In genomic region chr9:98193336-98193944, GRCh38 we compare ENCODE assay signal across 8 cellular contexts. TPM values are rescaled to one million over a fixed set of nuclear protein-coding genes. Genes with fewer than 3 reads are reported as not detected.
DNase-seq lines count a peak whose midpoint lies in the region; TF ChIP-seq lines count a peak whose summit lies in the region.

No MANE protein-coding gene starts in this region.

- no peaks in the 10 kb centered on the region for H3K36me3 ChIP-seq in SJCRH30

- no peak overlapping the region for H3K27ac ChIP-seq in SJCRH30

- DNase-seq in SJCRH30 (no peak), fibroblast of mammary gland (ENCODE audit: low read depth) (no peak), retinal pigment epithelial cell (ENCODE audit: low read depth) (no peak), iPS-NIHi7 (ENCODE audit: extremely low spot score) (no peak), HUDEP-2 (lab: John Stamatoyannopoulos, UW; ENCODE audit: unreplicated experiment in 76 of 76) (no peak), NCI-H526 (lab: John Stamatoyannopoulos, UW) (no peak), DMS153 (lab: John Stamatoyannopoulos, UW) (no peak)

- no peak for TF ChIP-seq CTCF in GM12875 (IDR thresholded peaks at IDR 0.05; ENCODE audit: borderline replicate concordance, insufficient read depth, low read depth, low read length)
- TF ChIP-seq CTCF in fibroblast of mammary gland (conservative IDR thresholded peaks at IDR 0.05; ENCODE audit: control insufficient read depth, insufficient read depth, low read depth, low read length): no peak
- TF ChIP-seq CTCF in retinal pigment epithelial cell (conservative IDR thresholded peaks at IDR 0.05; ENCODE audit: low read depth, low read length): no peak

- H3K9me3 ChIP-seq in SJCRH30 (replicated peaks): no peaks in the 10 kb centered on the region

- no peaks in the 10 kb centered on the region for H3K27me3 ChIP-seq in SJCRH30

- H3K4me1 ChIP-seq in SJCRH30: peaks cover 16% of the 10 kb centered on the region

- H3K4me3 ChIP-seq in GM12875 (ENCODE audit: low read depth, low read length): peak overlapping the region; percentile 77
- peak overlapping the region; percentile 64 for H3K4me3 ChIP-seq in SJCRH30
- peak overlapping the region; percentile 63 for H3K4me3 ChIP-seq in fibroblast of mammary gland (ENCODE audit: control insufficient read depth, low read depth, low read length)
- H3K4me3 ChIP-seq in retinal pigment epithelial cell (ENCODE audit: low read length): peak overlapping the region; percentile 62

RNA-seq across cellular contexts. Expression of gene CORO2A, which starts 1.0 kb away (rescaled TPM):
- 0.55 and 0.61 TPM in 2 replicates for total RNA-seq in SJCRH30 (2014; rRNA removed; shearing (Covaris generic))
